ENCODE assay signal across 8 cellular contexts in the genomic region with DNA sequence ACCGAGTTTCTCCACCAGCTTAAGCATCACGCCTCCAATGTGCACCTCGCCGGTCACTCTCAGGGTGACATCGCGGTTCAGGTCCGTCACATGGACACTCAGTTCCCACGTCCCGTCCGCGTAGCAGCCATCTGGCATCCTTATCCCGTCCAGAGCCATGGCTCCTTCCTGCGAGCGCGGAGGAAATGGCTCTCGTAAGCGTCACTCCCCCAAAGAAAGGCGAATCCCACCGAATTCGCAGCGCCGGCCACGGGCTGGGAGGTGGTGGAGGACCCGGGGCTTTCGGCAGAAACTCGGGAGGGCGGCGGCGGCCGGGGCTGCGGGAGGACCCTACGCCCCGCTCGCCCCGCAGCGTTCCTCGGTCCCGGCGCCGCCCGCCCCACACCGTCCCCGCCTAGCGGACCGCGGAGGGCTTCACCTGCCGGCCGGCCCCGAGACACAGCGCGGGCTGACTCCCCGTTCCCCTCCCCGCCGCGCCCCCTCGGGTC. TPM values are rescaled to one million over a fixed set of nuclear protein-coding genes. Genes with fewer than 3 reads are reported as not detected.
DNase-seq lines count a peak whose midpoint lies in the region; ATAC-seq, FAIRE-seq and TF ChIP-seq lines count a peak whose summit lies in the region.

No MANE protein-coding gene starts in this region.

- peak overlapping the region; percentile 66 for H3K27ac Mint-ChIP-seq in activated CD4-positive, alpha-beta T cell treated with anti-CD3 and anti-CD28 coated beads, Interleukin-2, amount 10 ng/mL, durations not matched to agents 24 days and 14 days

- peak overlapping the region in 1 of 2 experiments; percentile 96 for H2BK12ac ChIP-seq in mesenchymal stem cell (ENCODE audit: low read length in 2 of 2)

- no peak for TF ChIP-seq RAD21 in A549 (conservative IDR thresholded peaks at IDR 0.05 in 1 of 2, IDR thresholded peaks at IDR 0.05 in 1 of 2)

- TF ChIP-seq EP300 in A549 (IDR thresholded peaks at IDR 0.05) (no peak), suprapubic skin (IDR thresholded peaks at IDR 0.05) (no peak)

- no peaks in the 10 kb centered on the region for H3K27me3 ChIP-seq in endocrine pancreas (ENCODE audit: control insufficient read depth, insufficient read depth, low read length)
- H3K27me3 ChIP-seq in mesenchymal stem cell (ENCODE audit: control insufficient read depth in 1 of 2, insufficient read depth in 1 of 2, low read length in 2 of 2) = no peaks in the 10 kb centered on the region
- H3K27me3 ChIP-seq in suprapubic skin = peaks cover 8% of the 10 kb centered on the region

- H4K8ac ChIP-seq in mesenchymal stem cell (ENCODE audit: low read length) = peak overlapping the region; percentile 21

- CTCF ChIA-PET in A549 (lab: Yijun Ruan, JAX) = interaction anchor here (0.9 to 1.4 kb wide), 4 partner anchors 23 to 127 kb away, joined by 3 to 5 read pairs (median 3); no protein-coding TSS in a partner anchor
- CTCF ChIA-PET in GM10248 (lab: Yijun Ruan, JAX) = no interaction called here

- no peak for FAIRE-seq in A549 (lab: Jason Lieb, UNC)

- intact Hi-C loops in activated CD4-positive, alpha-beta T cell treated with anti-CD3 and anti-CD28 coated beads, Interleukin-2, amount 10 ng/mL, durations not matched to agents 24 days and 14 days (cut with micrococcal nuclease) = no loop called here

- 3% methylated on average over 13 of the region's 56 CpGs for WGBS in A549 (ENCODE audit: missing lambda C conversion rate)
- WGBS in mesenchymal stem cell = 0% methylated on average over 39 of the region's 56 CpGs
- WGBS in suprapubic skin = 0% methylated on average over 13 of the region's 56 CpGs

- POLR2A ChIA-PET in A549 (lab: Yijun Ruan, JAX) (interaction anchor here (0.6 to 2.0 kb wide), 10 partner anchors 10 to 482 kb away, joined by 3 to 14 read pairs (median 4); partner anchors contain the start of genes DDHD1 and GNPNAT1), GM10248 (lab: Yijun Ruan, JAX) (no interaction called here)

- no peaks in the 10 kb centered on the region for H3K9me3 Mint-ChIP-seq in activated CD4-positive, alpha-beta T cell treated with anti-CD3 and anti-CD28 coated beads, Interleukin-2, amount 10 ng/mL, durations not matched to agents 24 days and 14 days

- H3K4me1 Mint-ChIP-seq in activated CD4-positive, alpha-beta T cell treated with anti-CD3 and anti-CD28 coated beads, Interleukin-2, amount 10 ng/mL, durations not matched to agents 24 days and 14 days = peaks cover 19% of the 10 kb centered on the region

- peak overlapping the region; percentile 73 to 97 for H3K4ac ChIP-seq in mesenchymal stem cell (ENCODE audit: low read depth in 1 of 2, low read length in 2 of 2)

- H3K23ac ChIP-seq in mesenchymal stem cell (ENCODE audit: low read length in 2 of 2) = peak overlapping the region; percentile 39 to 100

- no peaks in the 10 kb centered on the region for H3K36me3 Mint-ChIP-seq in activated CD4-positive, alpha-beta T cell treated with anti-CD3 and anti-CD28 coated beads, Interleukin-2, amount 10 ng/mL, durations not matched to agents 24 days and 14 days (ENCODE audit: low read depth)

- H3K36me3 ChIP-seq in endocrine pancreas (ENCODE audit: control insufficient read depth, insufficient read depth, low read length) (no peaks in the 10 kb centered on the region), mesenchymal stem cell (ENCODE audit: control insufficient read depth in 1 of 2, insufficient read depth in 2 of 2, low read depth in 1 of 2, low read length in 2 of 2) (peaks cover 8 to 22% of the 10 kb centered on the region in 2 experiments), suprapubic skin (no peaks in the 10 kb centered on the region)

- peaks cover 25% of the 10 kb centered on the region for H3K4me1 ChIP-seq in A549
- H3K4me1 ChIP-seq in endocrine pancreas (ENCODE audit: control insufficient read depth, insufficient read depth, low read length) = peaks cover 8% of the 10 kb centered on the region
- no peaks in the 10 kb centered on the region for H3K4me1 ChIP-seq in mesenchymal stem cell (ENCODE audit: control insufficient read depth, insufficient read depth, low read depth, low read length)
- H3K4me1 ChIP-seq in suprapubic skin = peaks cover 28% of the 10 kb centered on the region

- peak overlapping the region; percentile 60 for H2AFZ ChIP-seq in mesenchymal stem cell (ENCODE audit: low read depth, low read length)

- H3K4me2 ChIP-seq in A549 (peak overlapping the region; percentile 82), mesenchymal stem cell (ENCODE audit: low read length, poor library complexity, severe bottlenecking) (peak overlapping the region; percentile 80)

- H3K27me3 Mint-ChIP-seq in activated CD4-positive, alpha-beta T cell treated with anti-CD3 and anti-CD28 coated beads, Interleukin-2, amount 10 ng/mL, durations not matched to agents 24 days and 14 days = peaks cover 63% of the 10 kb centered on the region

- peak overlapping the region; percentile 90 for H3K4me3 Mint-ChIP-seq in activated CD4-positive, alpha-beta T cell treated with anti-CD3 and anti-CD28 coated beads, Interleukin-2, amount 10 ng/mL, durations not matched to agents 24 days and 14 days

- DNase-seq in A549 (ENCODE audit: low read depth in 1 of 2, low spot score in 1 of 2) = peak; percentile 48 to 55
- DNase-seq in Jurkat, Clone E6-1 (ENCODE audit: low read depth, low spot score) = no peak
- DNase-seq in activated CD4-positive, alpha-beta T cell treated with anti-CD3 and anti-CD28 coated beads, Interleukin-2, amount 10 ng/mL, durations not matched to agents 24 days and 14 days = peak; percentile 69
- peak; percentile 71 for DNase-seq in mesenchymal stem cell
- DNase-seq in suprapubic skin (ENCODE audit: low spot score in 2 of 2) = peak; percentile 79 to 83
- DNase-seq in GM10248 (ENCODE audit: extremely low spot score) = no peak

- no peaks in the 10 kb centered on the region for H3K9me3 ChIP-seq in A549
- H3K9me3 ChIP-seq in endocrine pancreas (ENCODE audit: control insufficient read depth, low read length) = no peaks in the 10 kb centered on the region
- H3K9me3 ChIP-seq in mesenchymal stem cell (ENCODE audit: control insufficient read depth, low read length) = no peaks in the 10 kb centered on the region
- H3K9me3 ChIP-seq in suprapubic skin = no peaks in the 10 kb centered on the region

- H3K27ac ChIP-seq in A549 (peak overlapping the region; percentile 90 to 97), mesenchymal stem cell (ENCODE audit: low read length, poor library complexity, severe bottlenecking) (peak overlapping the region; percentile 88), suprapubic skin (peak overlapping the region; percentile 97)

- H2AK5ac ChIP-seq in mesenchymal stem cell (ENCODE audit: low read length, severe bottlenecking) = no peak overlapping the region

- TF ChIP-seq POLR2A in A549 (IDR thresholded peaks at IDR 0.05; ENCODE audit: low read length) = no peak
- peak in 1 of 2 donors; percentile 26 for TF ChIP-seq POLR2A in suprapubic skin (IDR thresholded peaks at IDR 0.05)

- H3K9ac ChIP-seq in endocrine pancreas (ENCODE audit: control insufficient read depth, insufficient read depth, low read length) (peak overlapping the region; percentile 98), mesenchymal stem cell (ENCODE audit: low read length) (peak overlapping the region; percentile 94)

- peak overlapping the region; percentile 62 to 99 for H3K14ac ChIP-seq in mesenchymal stem cell (ENCODE audit: low read length in 2 of 2)

- H4K91ac ChIP-seq in mesenchymal stem cell (ENCODE audit: low read length) = peak overlapping the region; percentile 73

- H2BK5ac ChIP-seq in mesenchymal stem cell (ENCODE audit: low read depth, low read length, poor library complexity, severe bottlenecking) = peak overlapping the region; percentile 99

- H2BK15ac ChIP-seq in mesenchymal stem cell (ENCODE audit: low read depth, poor library complexity, severe bottlenecking) = peak overlapping the region; percentile 90

- ATAC-seq in A549 (peak; percentile 78), GM18868 (IDR thresholded peaks at IDR 0.05; ENCODE audit: unreplicated experiment) (peak; percentile 38)

- H2BK120ac ChIP-seq in mesenchymal stem cell (ENCODE audit: low read depth, low read length) = peak overlapping the region; percentile 82

- no peaks in the 10 kb centered on the region for H3K79me1 ChIP-seq in mesenchymal stem cell (replicated peaks; ENCODE audit: low read length, poor library complexity, severe bottlenecking)

- TF ChIP-seq CTCF in A549 (IDR thresholded peaks at IDR 0.05) = no peak
- no peak for TF ChIP-seq CTCF in suprapubic skin (IDR thresholded peaks at IDR 0.05)
- TF ChIP-seq CTCF in GM10248 (IDR thresholded peaks at IDR 0.05; ENCODE audit: control extremely low read depth, extremely low read depth, low read depth, missing control alignments) = no peak

- H3K4me3 ChIP-seq in A549 (peak overlapping the region; percentile 87), endocrine pancreas (ENCODE audit: control insufficient read depth, insufficient read depth, low read length) (peak overlapping the region; percentile 96), mesenchymal stem cell (ENCODE audit: insufficient read depth in 1 of 2, low read depth in 1 of 2, low read length in 2 of 2) (peak overlapping the region; percentile 96 to 100), suprapubic skin (peak overlapping the region; percentile 87)
- H3K4me3 ChIP-seq in Jurkat, Clone E6-1 (ENCODE audit: low read length) = peak overlapping the region; percentile 63

- peak overlapping the region; percentile 78 to 99 for H3K18ac ChIP-seq in mesenchymal stem cell (ENCODE audit: low read depth in 1 of 2, low read length in 2 of 2)

TF ChIP-seq in A549, 52 proteins besides CTCF, POLR2A, EP300 and RAD21 (continues in another document):
- TF ChIP-seq MAX (IDR thresholded peaks at IDR 0.05) (peak; percentile 69), CHD2 (IDR thresholded peaks at IDR 0.05; ENCODE audit: low read length, partially characterized antibody) (no peak)

RNA-seq across cellular contexts. Expression of gene FERMT2, which starts 0.4 kb away (rescaled TPM):
- polyA plus RNA-seq in A549 (2011; rRNA removed) (76.6 and 102 TPM in 2 replicates), A549 (2017; fragmentation: RNase III; extraction: RNeasy Plus Mini Kit Qiagen cat#74134 plus additional on column Dnase treatment) (42.9 to 46.8 TPM (median 44.1 TPM) in 3 replicates)
- polyA plus RNA-seq in A549 (2012; cell fraction: cytosol; rRNA removed) = 25.4 and 25.5 TPM in 2 replicates
- 18.2 and 22.7 TPM in 2 replicates for polyA plus RNA-seq in A549 (2012; cell fraction: nucleus; rRNA removed)
- 28.6 and 28.7 TPM in 2 replicates for polyA minus RNA-seq in A549 (2011; rRNA and poly(A)+ RNA removed)
- 9.5 TPM for polyA plus RNA-seq in Jurkat, Clone E6-1 (2012; ENCODE audit: insufficient read depth, insufficient read length)
- 1.5 and 1.6 TPM in 2 replicates for total RNA-seq in activated CD4-positive, alpha-beta T cell treated with anti-CD3 and anti-CD28 coated beads, Interleukin-2, amount 10 ng/mL, durations not matched to agents 24 days and 14 days
- polyA plus RNA-seq in mesenchymal stem cell (2013, experiment 1 of 2) = 137 TPM
- 137 TPM for polyA plus RNA-seq in mesenchymal stem cell (2013, experiment 2 of 2)
- 10 to 100 TPM in 3 of 4 donors, 1 to 10 TPM in 1; 9.1 to 17.7 (median 15.1) TPM for total RNA-seq in suprapubic skin

Comparison
In these comparisons a context has a peak if more than half of its experiments do, and no peak if none do; other contexts are left out.
1. DNase-seq: peak in A549 (2 of 2), activated CD4-positive, alpha-beta T cell treated with anti-CD3 and anti-CD28 coated beads, Interleukin-2, amount 10 ng/mL, durations not matched to agents 24 days and 14 days (single experiment), mesenchymal stem cell (single experiment) and suprapubic skin (2 of 2); none in Jurkat, Clone E6-1 (single experiment) and GM10248 (single experiment).
2. Peak in every context shown above with its lines, with median percentiles within 50 percentile points of each other: H3K27ac ChIP-seq and H3K4me3 ChIP-seq.